Comparison of ENCODE assay signal across 16 cellular contexts in the genomic region with DNA sequence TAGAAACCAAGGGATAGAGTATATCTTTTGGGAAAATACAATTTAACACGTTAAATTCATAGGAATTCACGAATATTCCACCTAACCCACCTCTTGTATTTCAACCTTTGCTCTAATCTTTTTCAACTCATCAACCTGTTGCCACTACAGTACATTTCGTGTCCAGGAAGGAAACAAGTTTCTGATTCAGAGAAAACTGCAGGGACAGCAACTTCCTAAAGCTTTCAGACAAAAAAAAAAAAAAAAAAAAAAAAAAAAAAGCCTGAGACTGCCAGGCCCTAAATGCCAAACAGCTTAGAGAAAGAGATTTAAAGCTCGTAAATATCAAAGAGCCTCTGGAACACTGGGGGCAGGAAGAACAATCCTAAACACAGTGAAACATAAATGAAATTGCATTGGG.
"Had no signal": no experiment of that assay in that cellular context is flagged by ENCODE, and none has a peak within 500 bp of the region (broad histone marks: within the 10 kb centered on the region; RNA-seq: fewer than 3 reads in every experiment).

No MANE protein-coding gene starts in this region.

- DNase-seq: effector CD4-positive, alpha-beta T cell; endodermal cell; heart left ventricle; hypothalamus; kidney glomerular epithelial cell; mucosa of descending colon; naive thymus-derived CD8-positive, alpha-beta T cell; occipital lobe; pancreas; right cardiac atrium; small intestine; stimulated activated CD4-positive, alpha-beta T cell treated with anti-CD3 and anti-CD28 coated beads, Interleukin-2, amount 100 ng/mL, for 48 hours; stimulated activated naive CD4-positive, alpha-beta T cell treated with Interleukin-2 at 50 U/mL for 16 hours; trophoblast cell had no signal

- H3K27me3 ChIP-seq: heart left ventricle, pancreas had no signal

- H3K27ac Mint-ChIP-seq: naive thymus-derived CD8-positive, alpha-beta T cell; progenitor cell of endocrine pancreas had no signal

- H3K36me3 Mint-ChIP-seq: naive thymus-derived CD8-positive, alpha-beta T cell had no signal

- H3K27me3 Mint-ChIP-seq: progenitor cell of endocrine pancreas had no signal

- H3K4me3 Mint-ChIP-seq: endodermal cell; naive thymus-derived CD8-positive, alpha-beta T cell had no signal

- ATAC-seq: heart left ventricle; mucosa of descending colon; naive thymus-derived CD8-positive, alpha-beta T cell; pancreas; right cardiac atrium had no signal

- H3K9me3 Mint-ChIP-seq: endodermal cell had no signal

- H3K27ac ChIP-seq: coronary artery, heart left ventricle, pancreas had no signal

- H3K9me3 ChIP-seq: mucosa of descending colon, pancreas had no signal

- H3K4me1 ChIP-seq: heart left ventricle, pancreas had no signal

- H3K36me3 ChIP-seq: heart left ventricle, pancreas had no signal

- H3K4me1 Mint-ChIP-seq: naive thymus-derived CD8-positive, alpha-beta T cell had no signal

- H3K4me3 ChIP-seq: coronary artery, heart left ventricle, mucosa of descending colon, pancreas had no signal
